In genomic region chr12:54220092-54220557, GRCh38 we compare ENCODE assay signal across 8 cellular contexts. TPM values are rescaled to one million over a fixed set of nuclear protein-coding genes. Genes with fewer than 3 reads are reported as not detected.
DNase-seq lines count a peak whose midpoint lies in the region; ATAC-seq and TF ChIP-seq lines count a peak whose summit lies in the region.

No MANE protein-coding gene starts in this region.

- H3K4me1 ChIP-seq in Panc1 (ENCODE audit: control insufficient read depth, insufficient read depth, low read length) = peaks cover 12% of the 10 kb centered on the region
- H3K4me1 ChIP-seq in neutrophil (ENCODE audit: control insufficient read depth in 1 of 2, insufficient read depth in 1 of 2, low read depth in 1 of 2, low read length in 1 of 2) = peaks cover 27% of the 10 kb centered on the region in 2 experiments
- H3K4me1 ChIP-seq in uterus = peaks cover 0 to 11% of the 10 kb centered on the region in 2 donors

- H3K36me3 ChIP-seq in Panc1 (ENCODE audit: control insufficient read depth, insufficient read depth, low read length) (no peaks in the 10 kb centered on the region), neutrophil (no peaks in the 10 kb centered on the region), uterus (no peaks in the 10 kb centered on the region)

- POLR2A ChIA-PET in Panc1 (lab: Charles Lee) = interaction anchor here (0.6 kb wide), 1 partner anchor 60 kb away, joined by 8 read pairs; the partner anchor contains the start of gene CBX5

- intact Hi-C loops in Panc1 (cut with micrococcal nuclease; ENCODE audit: unreplicated experiment) = loop anchor here (2.0 kb wide), 1 partner anchor 141 kb away; no protein-coding TSS in a partner anchor
- intact Hi-C loops in uterus (cut with DNase I; ENCODE audit: low total_unique reads) = no loop called here

- H3K27ac ChIP-seq in Panc1 (ENCODE audit: low read length) (peak overlapping the region; percentile 67), neutrophil (no peak overlapping the region), uterus (no peak overlapping the region)

- BruUV-seq in Panc1 (replicated peaks; lab: Mats Ljungman, UMichigan) = no TSS peak

- H3K9me3 ChIP-seq in Panc1 (ENCODE audit: control insufficient read depth, insufficient read depth, low read depth, low read length) (no peaks in the 10 kb centered on the region), neutrophil (no peaks in the 10 kb centered on the region), uterus (no peaks in the 10 kb centered on the region)

- CTCF ChIA-PET in Panc1 (lab: Charles Lee) = interaction anchor here (0.7 to 1.7 kb wide), 12 partner anchors 9 to 421 kb away, joined by 3 to 19 read pairs (median 6); partner anchors contain the start of gene COPZ1

- ATAC-seq in Panc1 (peak; percentile 58), HG03039 (IDR thresholded peaks at IDR 0.05; ENCODE audit: unreplicated experiment) (no peak)

- no peak overlapping the region for H3K4me3 ChIP-seq in Jurkat, Clone E6-1 (ENCODE audit: low read length)
- H3K4me3 ChIP-seq in Panc1 (ENCODE audit: low read depth in 2 of 2, low read length in 2 of 2) = peak overlapping the region; percentile 33 to 47
- no peak overlapping the region for H3K4me3 ChIP-seq in neutrophil (ENCODE audit: low read depth in 1 of 2, low read length in 1 of 2)
- no peak overlapping the region for H3K4me3 ChIP-seq in uterus

- TF ChIP-seq CTCF in Panc1 (IDR thresholded peaks at IDR 0.05) (peak; percentile 92), neutrophil (IDR thresholded peaks at IDR 0.05) (peak; percentile 72), uterus (IDR thresholded peaks at IDR 0.05) (peak; percentile 65 to 88 (median 84))

- DNase-seq in GDM1 (lab: John Stamatoyannopoulos, UW) = peak; percentile 55
- DNase-seq in Jurkat, Clone E6-1 (ENCODE audit: low read depth, low spot score) = peak; percentile 66
- peak; percentile 75 for DNase-seq in Panc1 (ENCODE audit: low read depth, low spot score)
- peak; percentile 80 to 83 for DNase-seq in activated T-cell treated with anti-CD3 and anti-CD28 coated beads, Interleukin-2, amount 50 U/mL, for 48 hours
- peak; percentile 80 for DNase-seq in fibroblast of peridontal ligament (ENCODE audit: extremely low read depth)
- DNase-seq in uterus = peak; percentile 71 to 82

- in situ Hi-C loops in Panc1 (cut with HindIII; ENCODE audit: low pct_unique_long_range_greater_than_20kb, low sequenced_read_pairs) = no loop called here

- TF ChIP-seq POLR2A in uterus (IDR thresholded peaks at IDR 0.05) = no peak

- H3K27me3 ChIP-seq in Panc1 (ENCODE audit: control insufficient read depth, insufficient read depth, low read length) (no peaks in the 10 kb centered on the region), neutrophil (peaks cover 94% of the 10 kb centered on the region), uterus (no peaks in the 10 kb centered on the region)

RNA-seq across cellular contexts. Expression of gene SMUG1, which starts 31.3 kb away (rescaled TPM):
- polyA plus RNA-seq in Jurkat, Clone E6-1 (2012; ENCODE audit: insufficient read depth, insufficient read length) = 36.9 TPM
- total RNA-seq in Panc1 (2021; ENCODE audit: unreplicated experiment) (43.3 TPM), uterus (10 to 100 TPM in 3 of 4 donors, 1 to 10 TPM in 1; 8.2 to 39.7 (median 19.2) TPM)
- polyA plus RNA-seq in Panc1 (2012; ENCODE audit: insufficient read length) = 42.9 TPM

RNA-seq across cellular contexts. Expression of gene CBX5, which starts 59.8 kb away (rescaled TPM):
- polyA plus RNA-seq in Jurkat, Clone E6-1 (2012; ENCODE audit: insufficient read depth, insufficient read length) = 84.8 TPM
- total RNA-seq in Panc1 (2021; ENCODE audit: unreplicated experiment) (130 TPM), uterus (100 to 1,000 TPM in 1 of 4 donors, 10 to 100 TPM in 3; 20.5 to 133 (median 50.1) TPM)
- 19.4 TPM for polyA plus RNA-seq in Panc1 (2012; ENCODE audit: insufficient read length)

Comparison
In these comparisons a context has a peak if more than half of its experiments do, and no peak if none do; other contexts are left out.
1. H3K4me3 ChIP-seq: peak in Panc1 (2 of 2); none in Jurkat, Clone E6-1 (single experiment), neutrophil (0 of 2) and uterus (0 of 2).
2. Peak in every context shown above with its lines, with median percentiles within 50 percentile points of each other: DNase-seq and CTCF ChIP-seq.